11 cellular contexts compared by ENCODE assay signal in genomic region chr13:50732712-50733111, GRCh38.
DNase-seq lines count a peak whose midpoint lies in the region; ATAC-seq and TF ChIP-seq lines count a peak whose summit lies in the region.
"Had no signal": no experiment of that assay in that cellular context is flagged by ENCODE, and none has a peak within 500 bp of the region (broad histone marks: within the 10 kb centered on the region; RNA-seq: fewer than 3 reads in every experiment).

No MANE protein-coding gene starts in this region.

- no peaks in the 10 kb centered on the region for H3K27me3 ChIP-seq in aorta (ENCODE audit: control insufficient read depth in 1 of 2, insufficient read depth in 2 of 2, low read length in 1 of 2)
- H3K27me3 ChIP-seq in left ventricle myocardium inferior (ENCODE audit: low read depth) = no peaks in the 10 kb centered on the region

- H3K4me1 Mint-ChIP-seq in brain = peaks cover 27% of the 10 kb centered on the region
- H3K4me1 Mint-ChIP-seq in Calu3 (ENCODE audit: low read depth, unreplicated experiment) = no peaks in the 10 kb centered on the region

- no peak overlapping the region for H3K27ac ChIP-seq in aorta (ENCODE audit: low read depth in 1 of 2, low read length in 2 of 2)
- no peak overlapping the region for H3K27ac ChIP-seq in left ventricle myocardium inferior (replicated peaks)
- H3K27ac ChIP-seq: prostate gland had no signal

- WGBS in aorta, 2 donors = 87 to 96% methylated on average over 3 of the region's 3 CpGs

- H3K9me3 ChIP-seq in aorta (ENCODE audit: control insufficient read depth, low read length) (peaks cover 2% of the 10 kb centered on the region), left ventricle myocardium inferior (replicated peaks) (peaks cover 14% of the 10 kb centered on the region)
- H3K9me3 ChIP-seq: prostate gland had no signal

- no peaks in the 10 kb centered on the region for H3K4me1 ChIP-seq in aorta (ENCODE audit: control insufficient read depth in 1 of 2, insufficient read depth in 2 of 2, low read length in 2 of 2)
- H3K4me1 ChIP-seq in left ventricle myocardium inferior = peaks cover 10% of the 10 kb centered on the region
- H3K4me1 ChIP-seq: prostate gland had no signal

- no peaks in the 10 kb centered on the region for H3K36me3 ChIP-seq in aorta (ENCODE audit: control insufficient read depth in 1 of 2, insufficient read depth in 2 of 2, low read length in 1 of 2)
- H3K36me3 ChIP-seq in left ventricle myocardium inferior = no peaks in the 10 kb centered on the region
- H3K36me3 ChIP-seq: prostate gland had no signal

- H3K27me3 Mint-ChIP-seq in brain (peaks cover 5% of the 10 kb centered on the region), Calu3 (ENCODE audit: unreplicated experiment) (peaks cover 11% of the 10 kb centered on the region)

- CTCF ChIA-PET in Calu3 (lab: Charles Lee) = no interaction called here

- H3K9me3 Mint-ChIP-seq in brain (peaks cover 13 to 44% (median 27%) of the 10 kb centered on the region in 5 experiments), Calu3 (ENCODE audit: low read depth, unreplicated experiment) (no peaks in the 10 kb centered on the region)

- H3K27ac Mint-ChIP-seq in brain (peak overlapping the region in 3 of 5 experiments; percentile 31 to 74 (median 46)), Calu3 (ENCODE audit: unreplicated experiment) (no peak overlapping the region)
- H3K27ac Mint-ChIP-seq: endodermal cell had no signal

- H3K4me3 ChIP-seq in aorta (ENCODE audit: low read length in 2 of 2) (no peak overlapping the region), left ventricle myocardium inferior (no peak overlapping the region)
- H3K4me3 ChIP-seq: prostate gland had no signal

- no TSS peak for BruUV-seq in Calu3 (replicated peaks; lab: Mats Ljungman, UMichigan)

- intact Hi-C loops in aorta (cut with DNase I) (no loop called here), Calu3 (cut with micrococcal nuclease; ENCODE audit: unreplicated experiment) (no loop called here), left ventricle myocardium inferior (cut with micrococcal nuclease) (no loop called here)

- H3K4me3 Mint-ChIP-seq in brain (no peak overlapping the region), Calu3 (ENCODE audit: low read depth, unreplicated experiment) (no peak overlapping the region)
- H3K4me3 Mint-ChIP-seq: endodermal cell had no signal

- TF ChIP-seq CTCF in brain (conservative IDR thresholded peaks at IDR 0.05) (no peak), Calu3 (IDR thresholded peaks at IDR 0.05; ENCODE audit: unreplicated experiment) (no peak), left ventricle myocardium inferior (IDR thresholded peaks at IDR 0.05; ENCODE audit: borderline replicate concordance) (no peak)

- H3K36me3 Mint-ChIP-seq in brain (peaks cover 25% of the 10 kb centered on the region), Calu3 (ENCODE audit: insufficient read depth, unreplicated experiment) (no peaks in the 10 kb centered on the region)

- DNase-seq in DMS79 treated with DMSO at 0.1 percent for 48 hours (lab: John Stamatoyannopoulos, UW) = peak; percentile 52
- DNase-seq in LHCN-M2 (ENCODE audit: low read depth) = peak; percentile 45
- DNase-seq in left kidney (ENCODE audit: low read depth, low spot score) = peak; percentile 18
- DNase-seq in aorta = no peak
- DNase-seq in Calu3 = no peak
- DNase-seq in left ventricle myocardium inferior = no peak
- DNase-seq: endodermal cell, H7, NCI-H1694 treated with DMSO at 0.1 percent for 48 hours had no signal

- ATAC-seq in aorta (ENCODE audit: low FRiP score) = no peak

Comparison
In these comparisons a context has a peak if more than half of its experiments do, and no peak if none do; other contexts are left out.
1. DNase-seq: peak in DMS79 treated with DMSO at 0.1 percent for 48 hours (single experiment), LHCN-M2 (single experiment) and left kidney (single experiment); none in aorta (0 of 2), Calu3 (single experiment) and left ventricle myocardium inferior (single experiment).